1 cellular context compared by ENCODE assay signal in the genomic region with DNA sequence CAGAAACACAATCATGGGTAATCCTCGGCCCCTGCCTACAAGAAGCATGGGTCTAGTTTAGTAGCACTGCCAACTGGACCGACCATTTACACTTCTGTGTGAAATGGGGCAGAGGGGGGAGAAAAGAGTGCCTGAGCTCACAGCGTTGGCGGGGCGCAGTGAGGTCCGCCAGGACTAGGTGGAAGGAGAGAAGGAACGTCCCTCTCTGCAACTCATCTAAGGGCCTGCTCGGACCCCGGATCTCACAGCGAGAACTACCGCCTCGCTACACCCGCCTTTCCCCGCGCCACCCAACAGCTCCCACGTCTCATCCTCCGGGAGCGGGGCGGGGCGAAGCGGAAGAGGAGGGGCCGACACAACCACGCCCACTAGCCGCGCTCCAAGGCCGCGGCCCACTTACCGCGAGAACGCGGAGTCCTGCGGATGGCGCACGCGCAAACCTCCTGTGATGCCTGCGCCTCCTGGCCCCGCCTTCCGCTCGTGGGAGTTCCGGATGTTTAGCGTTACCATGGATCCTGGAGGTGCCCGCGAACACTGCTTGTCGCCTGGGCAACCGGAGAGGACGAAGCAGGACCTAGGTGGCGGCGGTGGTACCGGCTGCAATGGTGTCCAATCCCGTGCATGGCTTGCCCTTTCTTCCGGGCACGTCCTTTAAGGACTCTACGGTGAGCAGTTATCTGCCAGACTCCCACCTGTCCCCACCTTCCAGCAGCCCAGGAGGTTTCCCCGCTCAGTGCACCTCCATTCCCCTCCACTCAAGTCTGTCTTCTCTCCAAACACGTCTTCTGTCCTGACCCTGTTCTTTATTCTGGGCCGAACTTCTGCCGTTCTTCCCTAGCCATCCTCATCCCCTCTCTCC.
TF ChIP-seq lines count a peak whose summit lies in the region.

Gene EFHC1, plus strand, starts transcription at position 534 of the 859 bp plus-strand sequence. Its CDS starts 69 bp downstream, at position 603.

TF ChIP-seq in HepG2, 621 proteins besides CTCF, POLR2A, EP300 and RAD21 (continued from another document and continues in another):
- peak; percentile 10; the same call in 1 of the 2 replicates for TF ChIP-seq ZHX1 (CRISPR knock-in tag; IDR thresholded peaks at IDR 0.05; ENCODE audit: low read depth)
- TF ChIP-seq ZSCAN9 (CRISPR knock-in tag; IDR thresholded peaks at IDR 0.05; ENCODE audit: borderline replicate concordance): peak; percentile 89
- TF ChIP-seq NCOA1 (CRISPR knock-in tag; IDR thresholded peaks at IDR 0.05): 0 out of 2 replicates have a peak, but pooled peaks have one; percentile 59
- no peak for TF ChIP-seq MAFG (CRISPR knock-in tag; IDR thresholded peaks at IDR 0.05)
- no peak for TF ChIP-seq CREB3 (CRISPR knock-in tag; IDR thresholded peaks at IDR 0.05)
- no peak for TF ChIP-seq LBX2 (CRISPR knock-in tag; IDR thresholded peaks at IDR 0.05; ENCODE audit: borderline replicate concordance)
- TF ChIP-seq ZNF34 (CRISPR knock-in tag; IDR thresholded peaks at IDR 0.05; ENCODE audit: borderline replicate concordance): peak; percentile 98
- TF ChIP-seq, protein P1, sequence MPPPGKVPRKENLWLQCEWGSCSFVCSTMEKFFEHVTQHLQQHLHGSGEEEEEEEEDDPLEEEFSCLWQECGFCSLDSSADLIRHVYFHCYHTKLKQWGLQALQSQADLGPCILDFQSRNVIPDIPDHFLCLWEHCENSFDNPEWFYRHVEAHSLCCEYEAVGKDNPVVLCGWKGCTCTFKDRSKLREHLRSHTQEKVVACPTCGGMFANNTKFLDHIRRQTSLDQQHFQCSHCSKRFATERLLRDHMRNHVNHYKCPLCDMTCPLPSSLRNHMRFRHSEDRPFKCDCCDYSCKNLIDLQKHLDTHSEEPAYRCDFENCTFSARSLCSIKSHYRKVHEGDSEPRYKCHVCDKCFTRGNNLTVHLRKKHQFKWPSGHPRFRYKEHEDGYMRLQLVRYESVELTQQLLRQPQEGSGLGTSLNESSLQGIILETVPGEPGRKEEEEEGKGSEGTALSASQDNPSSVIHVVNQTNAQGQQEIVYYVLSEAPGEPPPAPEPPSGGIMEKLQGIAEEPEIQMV (CRISPR knock-in tag; IDR thresholded peaks at IDR 0.05; ENCODE audit: low read depth): no peak; the same call in 1 of the 2 replicates
- TF ChIP-seq HMG20A (CRISPR knock-in tag; IDR thresholded peaks at IDR 0.05; ENCODE audit: borderline replicate concordance): no peak
- TF ChIP-seq TP53 (CRISPR knock-in tag; conservative IDR thresholded peaks at IDR 0.05): no peak
- TF ChIP-seq KAT8 (CRISPR knock-in tag; IDR thresholded peaks at IDR 0.05): peak; percentile 94
- TF ChIP-seq TFE3 (CRISPR knock-in tag; IDR thresholded peaks at IDR 0.05): peak; percentile 77
- no peak for TF ChIP-seq ZNF841 (CRISPR knock-in tag; IDR thresholded peaks at IDR 0.05; ENCODE audit: borderline replicate concordance)
- peak; percentile 5; the same call in 1 of the 2 replicates for TF ChIP-seq HNF4G (IDR thresholded peaks at IDR 0.05; ENCODE audit: borderline replicate concordance, low read depth, low read length)
- peak; percentile 14; the same call in 1 of the 2 replicates for TF ChIP-seq HNF4G (CRISPR knock-in tag; IDR thresholded peaks at IDR 0.05; ENCODE audit: borderline replicate concordance, low read depth)
- TF ChIP-seq TBX3 (IDR thresholded peaks at IDR 0.05; ENCODE audit: borderline replicate concordance): 0 out of 2 replicates have a peak, but pooled peaks have one; percentile 33
- TF ChIP-seq ZFP90 (CRISPR knock-in tag; IDR thresholded peaks at IDR 0.05; ENCODE audit: borderline replicate concordance): peak; percentile 82; the same call in 1 of the 2 replicates
- TF ChIP-seq, protein P2, sequence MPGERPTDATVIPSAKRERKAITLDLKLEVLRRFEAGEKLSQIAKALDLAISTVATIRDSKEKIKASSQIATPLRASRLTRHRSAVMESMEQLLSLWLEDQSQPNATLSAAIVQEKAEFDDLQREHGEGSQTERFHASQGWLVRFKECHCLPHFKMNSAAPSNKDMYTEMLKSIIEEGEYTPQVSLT (CRISPR knock-in tag; IDR thresholded peaks at IDR 0.05; ENCODE audit: borderline replicate concordance, low read depth): no peak
- no peak for TF ChIP-seq ZNF296 (CRISPR knock-in tag; conservative IDR thresholded peaks at IDR 0.05)
- TF ChIP-seq FOXK1 (CRISPR knock-in tag; IDR thresholded peaks at IDR 0.05; ENCODE audit: borderline replicate concordance, low read depth): peak; percentile 69; the same call in 1 of the 2 replicates
- TF ChIP-seq ZNF784 (CRISPR knock-in tag; IDR thresholded peaks at IDR 0.05; ENCODE audit: borderline replicate concordance): peak; percentile 24; the same call in 1 of the 2 replicates
- TF ChIP-seq, protein P3, sequence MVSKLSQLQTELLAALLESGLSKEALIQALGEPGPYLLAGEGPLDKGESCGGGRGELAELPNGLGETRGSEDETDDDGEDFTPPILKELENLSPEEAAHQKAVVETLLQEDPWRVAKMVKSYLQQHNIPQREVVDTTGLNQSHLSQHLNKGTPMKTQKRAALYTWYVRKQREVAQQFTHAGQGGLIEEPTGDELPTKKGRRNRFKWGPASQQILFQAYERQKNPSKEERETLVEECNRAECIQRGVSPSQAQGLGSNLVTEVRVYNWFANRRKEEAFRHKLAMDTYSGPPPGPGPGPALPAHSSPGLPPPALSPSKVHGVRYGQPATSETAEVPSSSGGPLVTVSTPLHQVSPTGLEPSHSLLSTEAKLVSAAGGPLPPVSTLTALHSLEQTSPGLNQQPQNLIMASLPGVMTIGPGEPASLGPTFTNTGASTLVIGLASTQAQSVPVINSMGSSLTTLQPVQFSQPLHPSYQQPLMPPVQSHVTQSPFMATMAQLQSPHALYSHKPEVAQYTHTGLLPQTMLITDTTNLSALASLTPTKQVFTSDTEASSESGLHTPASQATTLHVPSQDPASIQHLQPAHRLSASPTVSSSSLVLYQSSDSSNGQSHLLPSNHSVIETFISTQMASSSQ (IDR thresholded peaks at IDR 0.05; ENCODE audit: low read depth): no peak
- TF ChIP-seq, protein P3 (CRISPR knock-in tag; IDR thresholded peaks at IDR 0.05; ENCODE audit: borderline replicate concordance): peak; percentile 74; the same call in 1 of the 2 replicates
- 0 out of 2 replicates have a peak, but pooled peaks have one; percentile 66 for TF ChIP-seq ZNF670 (CRISPR knock-in tag; IDR thresholded peaks at IDR 0.05; ENCODE audit: borderline replicate concordance)
- no peak for TF ChIP-seq MEF2D (CRISPR knock-in tag; IDR thresholded peaks at IDR 0.05)
- no peak for TF ChIP-seq PHF21A (CRISPR knock-in tag; IDR thresholded peaks at IDR 0.05)
- peak; percentile 52; the same call in 1 of the 2 replicates for TF ChIP-seq ZNF709 (CRISPR knock-in tag; IDR thresholded peaks at IDR 0.05)
- TF ChIP-seq, protein P4, sequence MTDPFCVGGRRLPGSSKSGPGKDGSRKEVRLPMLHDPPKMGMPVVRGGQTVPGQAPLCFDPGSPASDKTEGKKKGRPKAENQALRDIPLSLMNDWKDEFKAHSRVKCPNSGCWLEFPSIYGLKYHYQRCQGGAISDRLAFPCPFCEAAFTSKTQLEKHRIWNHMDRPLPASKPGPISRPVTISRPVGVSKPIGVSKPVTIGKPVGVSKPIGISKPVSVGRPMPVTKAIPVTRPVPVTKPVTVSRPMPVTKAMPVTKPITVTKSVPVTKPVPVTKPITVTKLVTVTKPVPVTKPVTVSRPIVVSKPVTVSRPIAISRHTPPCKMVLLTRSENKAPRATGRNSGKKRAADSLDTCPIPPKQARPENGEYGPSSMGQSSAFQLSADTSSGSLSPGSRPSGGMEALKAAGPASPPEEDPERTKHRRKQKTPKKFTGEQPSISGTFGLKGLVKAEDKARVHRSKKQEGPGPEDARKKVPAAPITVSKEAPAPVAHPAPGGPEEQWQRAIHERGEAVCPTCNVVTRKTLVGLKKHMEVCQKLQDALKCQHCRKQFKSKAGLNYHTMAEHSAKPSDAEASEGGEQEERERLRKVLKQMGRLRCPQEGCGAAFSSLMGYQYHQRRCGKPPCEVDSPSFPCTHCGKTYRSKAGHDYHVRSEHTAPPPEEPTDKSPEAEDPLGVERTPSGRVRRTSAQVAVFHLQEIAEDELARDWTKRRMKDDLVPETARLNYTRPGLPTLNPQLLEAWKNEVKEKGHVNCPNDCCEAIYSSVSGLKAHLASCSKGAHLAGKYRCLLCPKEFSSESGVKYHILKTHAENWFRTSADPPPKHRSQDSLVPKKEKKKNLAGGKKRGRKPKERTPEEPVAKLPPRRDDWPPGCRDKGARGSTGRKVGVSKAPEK (CRISPR knock-in tag; IDR thresholded peaks at IDR 0.05; ENCODE audit: borderline replicate concordance): no peak
- TF ChIP-seq ZFP37 (CRISPR knock-in tag; IDR thresholded peaks at IDR 0.05; ENCODE audit: borderline replicate concordance): peak; percentile 94; the same call in 1 of the 2 replicates
- peak; percentile 3; the same call in 1 of the 2 replicates for TF ChIP-seq HNF4A (CRISPR knock-in tag; IDR thresholded peaks at IDR 0.05)
- TF ChIP-seq MTF1 (CRISPR knock-in tag; IDR thresholded peaks at IDR 0.05): no peak
- TF ChIP-seq ZNF207 (IDR thresholded peaks at IDR 0.05; ENCODE audit: borderline replicate concordance): no peak
- peak; percentile 75; the same call in 1 of the 2 replicates for TF ChIP-seq REL (CRISPR knock-in tag; conservative IDR thresholded peaks at IDR 0.05)
